ENCODE assay signal across 19 cellular contexts in genomic region chr10:116877391-116877790, GRCh38. TPM values are rescaled to one million over a fixed set of nuclear protein-coding genes. Genes with fewer than 3 reads are reported as not detected.
A peak's percentile ranks its signal among the peaks of the same experiment; 100 is the strongest.
DNase-seq lines count a peak whose midpoint lies in the region; ATAC-seq, FAIRE-seq and TF ChIP-seq lines count a peak whose summit lies in the region.
"Had no signal": no experiment of that assay in that cellular context is flagged by ENCODE, and none has a peak within 500 bp of the region (broad histone marks: within the 10 kb centered on the region; RNA-seq: fewer than 3 reads in every experiment).

No MANE protein-coding gene starts in this region.

- H3K4me2 ChIP-seq in A549, result no peak overlapping the region
- H3K4me2 ChIP-seq: GM23338 had no signal

- H3K27ac ChIP-seq in A549 (no peak overlapping the region), ovary (no peak overlapping the region)
- H3K27ac ChIP-seq: C4-2B had no signal

- H3K36me3 ChIP-seq in MG63 (no peaks in the 10 kb centered on the region), bronchial epithelial cell (ENCODE audit: control insufficient read depth, insufficient read depth, low read length) (no peaks in the 10 kb centered on the region), ovary (no peaks in the 10 kb centered on the region)
- H3K36me3 ChIP-seq: BE2C had no signal

- ATAC-seq in A549, result peak; percentile 15 to 22; a peak in 4 of 6 replicates
- no peak for ATAC-seq in HG02870 (IDR thresholded peaks at IDR 0.05; ENCODE audit: unreplicated experiment)
- ATAC-seq: GM23338 had no signal

- POLR2A ChIA-PET in A549 (lab: Yijun Ruan, JAX), result no interaction called here

- WGBS in A549 (ENCODE audit: missing lambda C conversion rate), result 75% methylated on average over 3 of the region's 3 CpGs
- 85 to 92% (median 91%) methylated on average over 3 of the region's 3 CpGs for WGBS in ovary, 3 donors

- no peak overlapping the region for H3K4me3 Mint-ChIP-seq in glutamatergic neuron (ENCODE audit: unreplicated experiment)
- H3K4me3 Mint-ChIP-seq: CD4-positive, alpha-beta memory T cell; GM23338 had no signal

- TF ChIP-seq POLR2A in A549 (IDR thresholded peaks at IDR 0.05; ENCODE audit: low read length) (no peak), ovary (IDR thresholded peaks at IDR 0.05) (no peak)

- H3K4me1 ChIP-seq in A549 (no peaks in the 10 kb centered on the region), ovary (ENCODE audit: insufficient read depth) (no peaks in the 10 kb centered on the region)
- H3K4me1 ChIP-seq: BE2C had no signal

- FAIRE-seq in A549 (lab: Jason Lieb, UNC) (no peak), bronchial epithelial cell (lab: Jason Lieb, UNC) (no peak), D721Med (lab: Jason Lieb, UNC) (no peak)
- FAIRE-seq: G401.6, GM12892 had no signal

- TF ChIP-seq CTCF in A549 (IDR thresholded peaks at IDR 0.05) (no peak), bronchial epithelial cell (IDR thresholded peaks at IDR 0.05; ENCODE audit: insufficient read depth, low read length, severe bottlenecking) (no peak), glutamatergic neuron (IDR thresholded peaks at IDR 0.05; ENCODE audit: partially characterized antibody, unreplicated experiment) (no peak), D721Med (IDR thresholded peaks at IDR 0.05; ENCODE audit: insufficient read depth, missing control alignments) (no peak), ovary (IDR thresholded peaks at IDR 0.05) (no peak)

- DNase-seq in A549 (ENCODE audit: low read depth in 1 of 2, low spot score in 1 of 2) (no peak), MG63 (peak; percentile 39), bronchial epithelial cell (ENCODE audit: low read depth) (peak; percentile 27), glutamatergic neuron (no peak), HUDEP-2 (lab: John Stamatoyannopoulos, UW; ENCODE audit: unreplicated experiment in 76 of 76) (no peak), D721Med (ENCODE audit: insufficient read length, low spot score) (no peak), ovary (no peak)
- DNase-seq: BE2C; CD4-positive, alpha-beta memory T cell; DMS153; DMS79 treated with DMSO at 0.1 percent for 48 hours; EL; H7 had no signal

- H3K27ac Mint-ChIP-seq in glutamatergic neuron (ENCODE audit: unreplicated experiment), result peak overlapping the region; percentile 28
- H3K27ac Mint-ChIP-seq: CD4-positive, alpha-beta memory T cell; GM23338 had no signal

- CTCF ChIA-PET in A549 (lab: Yijun Ruan, JAX), result interaction anchor here (1.1 to 1.4 kb wide), 2 partner anchors 8 to 291 kb away, joined by 3 to 4 read pairs; no protein-coding TSS in a partner anchor

- H3K4me1 Mint-ChIP-seq in glutamatergic neuron (ENCODE audit: low read depth, unreplicated experiment), result peaks cover 24% of the 10 kb centered on the region
- H3K4me1 Mint-ChIP-seq: CD4-positive, alpha-beta memory T cell had no signal

- peaks cover 3% of the 10 kb centered on the region for H3K9me3 Mint-ChIP-seq in glutamatergic neuron (ENCODE audit: unreplicated experiment)

- H3K27me3 ChIP-seq in MG63 (no peaks in the 10 kb centered on the region), bronchial epithelial cell (ENCODE audit: control insufficient read depth, insufficient read depth, low read length) (peaks cover 2% of the 10 kb centered on the region), ovary (no peaks in the 10 kb centered on the region)
- H3K27me3 ChIP-seq: BE2C had no signal

- peaks cover 2% of the 10 kb centered on the region for H3K27me3 Mint-ChIP-seq in glutamatergic neuron (ENCODE audit: unreplicated experiment)

- no peak for TF ChIP-seq RAD21 in A549 (conservative IDR thresholded peaks at IDR 0.05 in 1 of 2, IDR thresholded peaks at IDR 0.05 in 1 of 2)

- H3K4me3 ChIP-seq in A549 (no peak overlapping the region), MG63 (no peak overlapping the region), bronchial epithelial cell (ENCODE audit: low read depth, low read length) (no peak overlapping the region), ovary (no peak overlapping the region)
- H3K4me3 ChIP-seq: GM23338 had no signal

- no peaks in the 10 kb centered on the region for H3K9me3 ChIP-seq in A549
- no peaks in the 10 kb centered on the region for H3K9me3 ChIP-seq in MG63
- H3K9me3 ChIP-seq in ovary, result no peaks in the 10 kb centered on the region
- H3K9me3 ChIP-seq: BE2C had no signal

- H3K36me3 Mint-ChIP-seq in glutamatergic neuron (ENCODE audit: unreplicated experiment), result peaks cover 4% of the 10 kb centered on the region
- H3K36me3 Mint-ChIP-seq: CD4-positive, alpha-beta memory T cell had no signal

- intact Hi-C loops in ovary (cut with DNase I), result no loop called here

- TF ChIP-seq EP300 in A549 (IDR thresholded peaks at IDR 0.05), result no peak
- no peak for TF ChIP-seq EP300 in ovary (IDR thresholded peaks at IDR 0.05)

TF ChIP-seq in A549, 52 proteins besides CTCF, POLR2A, EP300 and RAD21:
- TF ChIP-seq ESRRA (IDR thresholded peaks at IDR 0.05; ENCODE audit: borderline replicate concordance, low read length), result no peak
- TF ChIP-seq MYC (IDR thresholded peaks at IDR 0.05; ENCODE audit: borderline replicate concordance, low read length), result no peak
- TF ChIP-seq CHD2 (IDR thresholded peaks at IDR 0.05; ENCODE audit: low read length, partially characterized antibody), result no peak
- no peak for TF ChIP-seq HOXB5 (CRISPR knock-in tag; IDR thresholded peaks at IDR 0.05)
- TF ChIP-seq RFX5 (IDR thresholded peaks at IDR 0.05), result no peak
- no peak for TF ChIP-seq ELK1 (IDR thresholded peaks at IDR 0.05; ENCODE audit: low read depth, low read length)
- TF ChIP-seq HOXB13 (CRISPR knock-in tag; IDR thresholded peaks at IDR 0.05; ENCODE audit: low read depth), result no peak
- TF ChIP-seq JUNB (IDR thresholded peaks at IDR 0.05), result no peak
- TF ChIP-seq FOSB (CRISPR knock-in tag; IDR thresholded peaks at IDR 0.05), result no peak
- no peak for TF ChIP-seq FOSL2 (IDR thresholded peaks at IDR 0.05)
- no peak for TF ChIP-seq FOSL2 (CRISPR knock-in tag; IDR thresholded peaks at IDR 0.05)
- no peak for TF ChIP-seq SREBF2 (IDR thresholded peaks at IDR 0.05)
- no peak for TF ChIP-seq NFE2L2 (conservative IDR thresholded peaks at IDR 0.05; ENCODE audit: low read length)
- no peak for TF ChIP-seq TFCP2L1 (CRISPR knock-in tag; IDR thresholded peaks at IDR 0.05)
- no peak for TF ChIP-seq EHF (CRISPR knock-in tag; IDR thresholded peaks at IDR 0.05)
- TF ChIP-seq ATOH8 (CRISPR knock-in tag; IDR thresholded peaks at IDR 0.05; ENCODE audit: low read depth), result no peak

RNA-seq across cellular contexts. Expression of gene ENO4, which starts 28.1 kb away (rescaled TPM):
- polyA plus RNA-seq in A549 (2011; rRNA removed) (0.47 and 0.60 TPM in 2 replicates), A549 (2017; fragmentation: RNase III; extraction: RNeasy Plus Mini Kit Qiagen cat#74134 plus additional on column Dnase treatment) (0.17 to 0.39 TPM (median 0.36 TPM) in 3 replicates), ovary (under 1 TPM; 0.30 to 0.47 TPM)
- polyA plus RNA-seq in A549 (2012; cell fraction: cytosol; rRNA removed), result 0.30 and 0.41 TPM in 2 replicates
- polyA plus RNA-seq in A549 (2012; cell fraction: nucleus; rRNA removed), result 0.15 and 0.26 TPM in 2 replicates
- polyA minus RNA-seq in A549 (2011; rRNA and poly(A)+ RNA removed), result 0.25 and 1.8 TPM in 2 replicates
- 0.69 and 2.5 TPM in 2 replicates for total RNA-seq in MG63 (2014; rRNA removed; shearing (Covaris generic); ENCODE audit: low replicate concordance)
- total RNA-seq in bronchial epithelial cell (not detected in 2 replicates), glutamatergic neuron (ENCODE audit: unreplicated experiment) (1.3 TPM), ovary (1 to 10 TPM in 4 of 7 donors, under 1 TPM in 3; 0.38 to 2.8 (median 1.0) TPM)
- total RNA-seq: CD4-positive, alpha-beta memory T cell; HT-29 had no signal
- polyA plus RNA-seq: CD4-positive, alpha-beta memory T cell had no signal

Comparison
In these comparisons a context has a peak if more than half of its experiments do, and no peak if none do; other contexts are left out.
1. DNase-seq: peak in MG63 (single experiment) and bronchial epithelial cell (single experiment); none in A549 (0 of 2), glutamatergic neuron (single experiment), HUDEP-2 (0 of 76), D721Med (single experiment) and ovary (0 of 5).